In genomic region chr6:132687306-132687705, GRCh38 we compare ENCODE assay signal across 15 cellular contexts. TPM values are rescaled to one million over a fixed set of nuclear protein-coding genes. Genes with fewer than 3 reads are reported as not detected.
DNase-seq lines count a peak whose midpoint lies in the region; ATAC-seq and TF ChIP-seq lines count a peak whose summit lies in the region.
"Had no signal": no experiment of that assay in that cellular context is flagged by ENCODE, and none has a peak within 500 bp of the region (broad histone marks: within the 10 kb centered on the region; RNA-seq: fewer than 3 reads in every experiment).

No MANE protein-coding gene starts in this region.

- no peaks in the 10 kb centered on the region for H3F3A ChIP-seq in smooth muscle cell (ENCODE audit: low read depth)

- peak overlapping the region; percentile 89 for H3K27ac ChIP-seq in smooth muscle cell (ENCODE audit: low read depth)
- H3K27ac ChIP-seq in CD8-positive, alpha-beta T cell (ENCODE audit: low read depth, low read length), result no peak overlapping the region
- H3K27ac ChIP-seq: 22Rv1, ovary had no signal

- H3K4me3 ChIP-seq in foreskin fibroblast (ENCODE audit: low read depth in 1 of 2, low read length in 2 of 2) (no peak overlapping the region), smooth muscle cell (no peak overlapping the region)
- no peak overlapping the region for H3K4me3 ChIP-seq in CD8-positive, alpha-beta T cell (ENCODE audit: low read depth, low read length)
- H3K4me3 ChIP-seq: ovary had no signal

- DNase-seq in DMS53 (lab: John Stamatoyannopoulos, UW), result peak; percentile 51
- no peak for DNase-seq in DMS53 treated with DMSO at 0.1 percent for 48 hours (lab: John Stamatoyannopoulos, UW; ENCODE audit: unreplicated experiment)
- peak; percentile 3 for DNase-seq in amniotic stem cell (lab: John Stamatoyannopoulos, UW)
- DNase-seq in foreskin fibroblast, result peak; percentile 4 to 18
- DNase-seq in smooth muscle cell (lab: John Stamatoyannopoulos, UW; ENCODE audit: unreplicated experiment), result no peak
- DNase-seq in CD8-positive, alpha-beta T cell, result no peak
- DNase-seq: activated naive CD4-positive, alpha-beta T cell treated with anti-CD3 and anti-CD28 coated beads, Interleukin-2, amount 50 U/mL, for 16 hours; Caco-2; NCI-H510A treated with DMSO at 0.1 percent for 48 hours; ovary had no signal

- no peak for ATAC-seq in CD8-positive, alpha-beta T cell
- ATAC-seq in GM21360 (IDR thresholded peaks at IDR 0.05; ENCODE audit: unreplicated experiment) (no peak), HG02885 (IDR thresholded peaks at IDR 0.05; ENCODE audit: poor library complexity, unreplicated experiment) (no peak)

- no peaks in the 10 kb centered on the region for H3K36me3 Mint-ChIP-seq in CD8-positive, alpha-beta T cell
- H3K36me3 Mint-ChIP-seq: type B pancreatic cell had no signal

- H3K9ac ChIP-seq in smooth muscle cell (ENCODE audit: low read depth), result peak overlapping the region; percentile 63

- no peak overlapping the region for H3K27ac Mint-ChIP-seq in CD8-positive, alpha-beta T cell
- H3K27ac Mint-ChIP-seq: memory B cell, type B pancreatic cell had no signal

- H3K36me3 ChIP-seq in smooth muscle cell (ENCODE audit: low read depth), result no peaks in the 10 kb centered on the region
- H3K36me3 ChIP-seq in CD8-positive, alpha-beta T cell (ENCODE audit: insufficient read depth, low read length), result no peaks in the 10 kb centered on the region
- H3K36me3 ChIP-seq: ovary had no signal

- POLR2A ChIA-PET in CD8-positive, alpha-beta T cell (lab: Charles Lee), result no interaction called here

- no peaks in the 10 kb centered on the region for H3K79me2 ChIP-seq in smooth muscle cell (ENCODE audit: low read depth)

- H3K27me3 ChIP-seq in smooth muscle cell (ENCODE audit: low read depth), result no peaks in the 10 kb centered on the region
- H3K27me3 ChIP-seq in CD8-positive, alpha-beta T cell (ENCODE audit: insufficient read depth, low read length), result no peaks in the 10 kb centered on the region
- H3K27me3 ChIP-seq: ovary had no signal

- H3K4me3 Mint-ChIP-seq in CD8-positive, alpha-beta T cell, result no peak overlapping the region
- H3K4me3 Mint-ChIP-seq: memory B cell, type B pancreatic cell had no signal

- H2AFZ ChIP-seq in smooth muscle cell (ENCODE audit: low read depth), result peak overlapping the region; percentile 88

- no peaks in the 10 kb centered on the region for H3K9me3 ChIP-seq in smooth muscle cell (replicated peaks; ENCODE audit: low read depth)
- no peaks in the 10 kb centered on the region for H3K9me3 ChIP-seq in CD8-positive, alpha-beta T cell (ENCODE audit: low read length)
- H3K9me3 ChIP-seq: Caco-2, ovary had no signal

- H3K4me1 Mint-ChIP-seq in CD8-positive, alpha-beta T cell (ENCODE audit: low read depth), result no peaks in the 10 kb centered on the region
- H3K4me1 Mint-ChIP-seq: memory B cell had no signal

- WGBS in smooth muscle cell (ENCODE audit: low lambda C conversion rate), result 48% methylated on average over 5 of the region's 5 CpGs

- TF ChIP-seq CTCF in foreskin fibroblast (IDR thresholded peaks at IDR 0.05; ENCODE audit: low read depth, low read length), result no peak
- TF ChIP-seq CTCF in smooth muscle cell (IDR thresholded peaks at IDR 0.05; ENCODE audit: borderline replicate concordance, insufficient read depth, poor library complexity, severe bottlenecking), result no peak
- no peak for TF ChIP-seq CTCF in CD8-positive, alpha-beta T cell (IDR thresholded peaks at IDR 0.05)

- H4K20me1 ChIP-seq in smooth muscle cell (ENCODE audit: low read depth), result no peaks in the 10 kb centered on the region

- intact Hi-C loops in CD8-positive, alpha-beta T cell (cut with DNase I, micrococcal nuclease), result no loop called here

- H3K9me3 Mint-ChIP-seq in CD8-positive, alpha-beta T cell, result no peaks in the 10 kb centered on the region
- H3K9me3 Mint-ChIP-seq: type B pancreatic cell had no signal

- peaks cover 36% of the 10 kb centered on the region for H3K27me3 Mint-ChIP-seq in CD8-positive, alpha-beta T cell (ENCODE audit: low read depth)
- H3K27me3 Mint-ChIP-seq: type B pancreatic cell had no signal

- H3K4me1 ChIP-seq in smooth muscle cell (ENCODE audit: low read depth), result peaks cover 10% of the 10 kb centered on the region
- no peaks in the 10 kb centered on the region for H3K4me1 ChIP-seq in CD8-positive, alpha-beta T cell (ENCODE audit: insufficient read depth, low read length)

- peak overlapping the region; percentile 74 for H3K4me2 ChIP-seq in smooth muscle cell

- CTCF ChIA-PET in CD8-positive, alpha-beta T cell (lab: Charles Lee), result no interaction called here

RNA-seq across cellular contexts. Expression of gene VNN1, which starts 26.5 kb away (rescaled TPM):
- 0.13 and 0.99 TPM in 2 replicates for total RNA-seq in smooth muscle cell
- polyA plus RNA-seq in smooth muscle cell, result 0.22 TPM in 1 of 2 replicates, not detected in the other
- total RNA-seq in CD8-positive, alpha-beta T cell, result not detected
- total RNA-seq: Caco-2 had no signal

RNA-seq across cellular contexts. Expression of gene TAAR1, which starts 28.3 kb away (rescaled TPM):
- total RNA-seq in smooth muscle cell, result not detected in 2 replicates
- polyA plus RNA-seq in smooth muscle cell, result not detected in 2 replicates
- total RNA-seq in CD8-positive, alpha-beta T cell, result not detected
- total RNA-seq: Caco-2 had no signal
- polyA plus RNA-seq: ovary had no signal

Comparison
In these comparisons a context has a peak if more than half of its experiments do, and no peak if none do; other contexts are left out.
1. DNase-seq: peak in DMS53 (single experiment), amniotic stem cell (single experiment) and foreskin fibroblast (2 of 2); none in DMS53 treated with DMSO at 0.1 percent for 48 hours (single experiment), smooth muscle cell (single experiment) and CD8-positive, alpha-beta T cell (0 of 7).